8 cellular contexts compared by ENCODE assay signal in genomic region chr12:11958216-11959091, GRCh38.
DNase-seq lines count a peak whose midpoint lies in the region; ATAC-seq and TF ChIP-seq lines count a peak whose summit lies in the region.

No MANE protein-coding gene starts in this region.

- WGBS in ovary, 3 donors = 72 to 80% (median 75%) methylated on average over 9 of the region's 9 CpGs

- TF ChIP-seq EP300 in ovary (IDR thresholded peaks at IDR 0.05) = no peak

- H3K9ac ChIP-seq in adipocyte (ENCODE audit: low read length) = peak overlapping the region; percentile 13

- intact Hi-C loops in ascending aorta (cut with DNase I) = no loop called here
- intact Hi-C loops in ovary (cut with DNase I) = no loop called here

- H3K27ac ChIP-seq in ascending aorta (no peak overlapping the region), ovary (no peak overlapping the region)

- DNase-seq in GM10266 (ENCODE audit: extremely low spot score) (peak; percentile 42), MG63 (peak; percentile 80), adipocyte (ENCODE audit: low read depth) (peak; percentile 71), non-pigmented ciliary epithelial cell (ENCODE audit: low read depth) (peak; percentile 91), ascending aorta (ENCODE audit: low spot score in 2 of 2) (no peak), ovary (no peak)
- no peak for DNase-seq in effector CD4-positive, alpha-beta T cell

- H3K9me3 ChIP-seq in MG63 (no peaks in the 10 kb centered on the region; the same call in none of the 2 replicates), adipocyte (ENCODE audit: control insufficient read depth, low read length) (no peaks in the 10 kb centered on the region), ascending aorta (no peaks in the 10 kb centered on the region), ovary (no peaks in the 10 kb centered on the region)

- TF ChIP-seq CTCF in GM10266 (IDR thresholded peaks at IDR 0.05; ENCODE audit: control insufficient read depth, insufficient read depth, low read depth, missing control alignments) = no peak
- TF ChIP-seq CTCF in ascending aorta (IDR thresholded peaks at IDR 0.05) = no peak
- no peak for TF ChIP-seq CTCF in ovary (IDR thresholded peaks at IDR 0.05)

- H3K4me3 ChIP-seq in MG63 (no peak overlapping the region), adipocyte (ENCODE audit: low read length) (peak overlapping the region; percentile 44), ascending aorta (no peak overlapping the region), ovary (no peak overlapping the region)

- peaks cover 14% of the 10 kb centered on the region for H3K4me1 ChIP-seq in adipocyte (ENCODE audit: control insufficient read depth, insufficient read depth, low read length)
- H3K4me1 ChIP-seq in ascending aorta = no peaks in the 10 kb centered on the region
- no peaks in the 10 kb centered on the region for H3K4me1 ChIP-seq in ovary (ENCODE audit: insufficient read depth)

- no peak for ATAC-seq in HG03108 (IDR thresholded peaks at IDR 0.05; ENCODE audit: unreplicated experiment)

- H3K36me3 ChIP-seq in MG63 (no peaks in the 10 kb centered on the region), adipocyte (ENCODE audit: control insufficient read depth, insufficient read depth, low read length, severe bottlenecking) (no peaks in the 10 kb centered on the region), ascending aorta (no peaks in the 10 kb centered on the region), ovary (no peaks in the 10 kb centered on the region)

- TF ChIP-seq POLR2A in ovary (IDR thresholded peaks at IDR 0.05) = no peak

- H3K27me3 ChIP-seq in MG63 (peaks cover 3% of the 10 kb centered on the region; the same call in 1 of the 2 replicates), adipocyte (replicated peaks; ENCODE audit: control insufficient read depth, insufficient read depth, low read length) (no peaks in the 10 kb centered on the region), ascending aorta (no peaks in the 10 kb centered on the region), ovary (no peaks in the 10 kb centered on the region)

Comparison
In these comparisons a context has a peak if more than half of its experiments do, and no peak if none do; other contexts are left out.
1. DNase-seq: peak in GM10266 (single experiment), MG63 (single experiment), adipocyte (single experiment) and non-pigmented ciliary epithelial cell (single experiment); none in effector CD4-positive, alpha-beta T cell (single experiment), ascending aorta (0 of 2) and ovary (0 of 5).